In the genomic region with DNA sequence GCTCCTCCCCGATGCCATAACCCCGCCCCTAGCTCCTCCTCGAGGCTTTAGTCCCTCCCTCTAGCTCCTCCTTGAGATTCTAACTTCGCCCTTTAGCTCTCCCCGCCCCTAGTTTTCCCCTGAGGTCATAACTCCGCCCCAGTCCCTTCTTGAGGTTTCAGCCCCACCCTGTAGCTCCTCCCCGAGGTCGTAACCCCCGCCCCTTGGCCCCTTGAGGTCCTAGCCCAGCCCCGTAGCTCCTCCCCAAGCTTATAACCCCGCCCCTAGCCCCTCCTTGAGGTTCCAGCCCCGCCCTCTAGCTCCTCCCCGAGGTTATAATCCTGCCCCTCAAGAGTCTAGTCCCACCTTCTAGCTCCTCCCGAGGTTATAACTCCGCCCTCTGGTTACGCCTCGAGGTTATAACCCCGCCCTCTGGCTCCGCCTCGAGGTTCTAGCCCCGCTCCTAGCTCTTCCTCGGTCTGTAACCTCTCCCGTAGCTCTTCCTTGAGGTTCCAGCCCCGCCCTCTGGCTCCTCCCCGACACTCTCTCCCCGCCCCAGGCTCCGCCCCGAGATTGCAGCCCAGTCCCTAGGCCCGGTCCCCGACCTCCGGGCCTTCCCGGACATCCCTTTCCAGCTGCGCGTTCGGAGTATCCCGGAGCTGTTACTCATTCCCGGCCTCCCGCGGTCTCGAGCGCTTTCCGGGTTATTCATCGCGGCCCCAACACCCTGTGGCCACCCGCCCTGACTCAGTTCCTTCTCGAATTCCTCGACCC, we compare ENCODE assay signal across 8 cellular contexts. TPM values are rescaled to one million over a fixed set of nuclear protein-coding genes. Genes with fewer than 3 reads are reported as not detected.
DNase-seq lines count a peak whose midpoint lies in the region; ATAC-seq and TF ChIP-seq lines count a peak whose summit lies in the region.

No MANE protein-coding gene starts in this region.

- H3K27ac ChIP-seq in OCI-LY1 (ENCODE audit: low read depth, low read length, poor library complexity, severe bottlenecking): no peak overlapping the region
- peak overlapping the region; percentile 96 for H3K27ac ChIP-seq in epithelial cell of prostate

- peaks cover 8% of the 10 kb centered on the region for H3K27me3 Mint-ChIP-seq in Caco-2 (ENCODE audit: insufficient read depth, unreplicated experiment)

- H3K27me3 ChIP-seq in Caco-2 (replicated peaks; ENCODE audit: control insufficient read depth, insufficient read depth, low read length): no peaks in the 10 kb centered on the region
- H3K27me3 ChIP-seq in OCI-LY1 (ENCODE audit: insufficient read depth, low read length): no peaks in the 10 kb centered on the region

- peaks cover 7% of the 10 kb centered on the region for H3K4me1 Mint-ChIP-seq in Caco-2 (ENCODE audit: low read depth, unreplicated experiment)

- no peaks in the 10 kb centered on the region for H3K36me3 ChIP-seq in Caco-2 (ENCODE audit: control insufficient read depth, insufficient read depth, low read length)
- no peaks in the 10 kb centered on the region for H3K36me3 ChIP-seq in OCI-LY1 (ENCODE audit: insufficient read depth, low read length)
- H3K36me3 ChIP-seq in mucosa of descending colon (ENCODE audit: low read depth): no peaks in the 10 kb centered on the region

- no peaks in the 10 kb centered on the region for H4K20me1 ChIP-seq in OCI-LY1 (ENCODE audit: insufficient read depth, low read length)

- TF ChIP-seq CTCF in Caco-2 (IDR thresholded peaks at IDR 0.05; ENCODE audit: insufficient read depth in 1 of 2, low read depth in 1 of 2, low read length in 1 of 2, severe bottlenecking in 1 of 2, unreplicated experiment in 1 of 2) (no peak), OCI-LY1 (IDR thresholded peaks at IDR 0.05; ENCODE audit: low read length) (no peak), mucosa of descending colon (IDR thresholded peaks at IDR 0.05) (no peak)

- peaks cover 9% of the 10 kb centered on the region for H3K9me3 Mint-ChIP-seq in Caco-2 (ENCODE audit: unreplicated experiment)

- POLR2A ChIA-PET in Caco-2 (lab: Charles Lee): interaction anchor here (0.5 to 1.7 kb wide), 14 partner anchors 10 to 1120 kb away, joined by 3 to 12 read pairs (median 4); partner anchors contain the start of genes IRGQ, PINLYP, SMG9 and XRCC1

- H3K36me3 Mint-ChIP-seq in Caco-2 (ENCODE audit: insufficient read depth, unreplicated experiment): peaks cover 17% of the 10 kb centered on the region

- DNase-seq in Caco-2: peak; percentile 96 to 98
- peak; percentile 87 to 100 (median 100) for DNase-seq in HUDEP-2 (lab: John Stamatoyannopoulos, UW; ENCODE audit: unreplicated experiment in 76 of 76)
- DNase-seq in activated T-cell treated with anti-CD3 and anti-CD28 coated beads for 48 hours (ENCODE audit: low read depth): peak; percentile 92
- peak; percentile 96 for DNase-seq in epithelial cell of prostate (ENCODE audit: low read depth, low spot score)
- DNase-seq in mucosa of descending colon: peak; percentile 99 to 100 (median 99)
- peak; percentile 80 to 87 for DNase-seq in stimulated activated CD8-positive, alpha-beta memory T cell treated with anti-CD3 and anti-CD28 coated beads, Interleukin-4, amount 100 ng/mL, for 1 hour (ENCODE audit: low read depth in 2 of 2, low spot score in 1 of 2)

- no peaks in the 10 kb centered on the region for H3F3A ChIP-seq in OCI-LY1 (ENCODE audit: insufficient read depth, low read length)

- H3K27ac Mint-ChIP-seq in Caco-2 (ENCODE audit: unreplicated experiment): peak overlapping the region; percentile 50

- peak; percentile 85 for ATAC-seq in GM21390 (IDR thresholded peaks at IDR 0.05; ENCODE audit: unreplicated experiment)
- ATAC-seq in mucosa of descending colon: peak; percentile 86

- no peaks in the 10 kb centered on the region for H3K79me2 ChIP-seq in OCI-LY1 (ENCODE audit: insufficient read depth, low read length)

- no peaks in the 10 kb centered on the region for H3K9me2 ChIP-seq in OCI-LY1 (ENCODE audit: low read depth, low read length)

- peak overlapping the region; percentile 38; the same call in 1 of the 2 replicates for H2AFZ ChIP-seq in OCI-LY1 (ENCODE audit: low read length)

- H3K4me1 ChIP-seq in Caco-2: peaks cover 19% of the 10 kb centered on the region
- peaks cover 8% of the 10 kb centered on the region for H3K4me1 ChIP-seq in OCI-LY1 (ENCODE audit: insufficient read depth, low read length, severe bottlenecking)
- peaks cover 4% of the 10 kb centered on the region for H3K4me1 ChIP-seq in mucosa of descending colon (ENCODE audit: low read depth)

- no peaks in the 10 kb centered on the region for H3K9me3 ChIP-seq in Caco-2
- no peaks in the 10 kb centered on the region for H3K9me3 ChIP-seq in OCI-LY1 (ENCODE audit: low read length)
- H3K9me3 ChIP-seq in mucosa of descending colon: no peaks in the 10 kb centered on the region

- H3K4me3 Mint-ChIP-seq in Caco-2 (ENCODE audit: unreplicated experiment): peak overlapping the region; percentile 81

- intact Hi-C loops in Caco-2 (cut with micrococcal nuclease; ENCODE audit: unreplicated experiment): loop anchor here (1.0 to 10.0 kb wide), 3 partner anchors 49 to 116 kb away; partner anchors contain the start of genes KCNN4 and ZNF428
- intact Hi-C loops in mucosa of descending colon (cut with DNase I, micrococcal nuclease): no loop called here

- CTCF ChIA-PET in Caco-2 (lab: Charles Lee): interaction anchor here (0.6 to 2.0 kb wide), 15 partner anchors 9 to 831 kb away, joined by 3 to 15 read pairs (median 4); partner anchors contain the start of genes IRGQ, SMG9, ZNF180 and ZNF576

- no TSS peak for BruUV-seq in Caco-2 (replicated peaks; lab: Mats Ljungman, UMichigan)

- H3K4me3 ChIP-seq in Caco-2 (ENCODE audit: low read depth, low read length): peak overlapping the region; percentile 33
- H3K4me3 ChIP-seq in OCI-LY1 (ENCODE audit: low read depth, low read length, poor library complexity, severe bottlenecking): peak overlapping the region; percentile 57
- peak overlapping the region; percentile 28 for H3K4me3 ChIP-seq in mucosa of descending colon

- peak overlapping the region; percentile 43; the same call in 1 of the 2 replicates for H3K9ac ChIP-seq in OCI-LY1 (ENCODE audit: low read length)

- H3K4me2 ChIP-seq in OCI-LY1 (ENCODE audit: low read length): peak overlapping the region; percentile 83

RNA-seq across cellular contexts. Expression of gene PLAUR, which starts 1.4 kb away (rescaled TPM):
- total RNA-seq in Caco-2 (2022) (2.2 and 3.1 TPM in 2 replicates), mucosa of descending colon (100 to 1,000 TPM in 1 of 3 donors, 10 to 100 TPM in 2; 62.0 to 100 (median 75.1) TPM)

RNA-seq across cellular contexts. Expression of gene CADM4, which starts 28.9 kb away (rescaled TPM):
- total RNA-seq in Caco-2 (2022): 10.4 and 13.2 TPM in 2 replicates
- total RNA-seq in mucosa of descending colon: 10 to 100 TPM in 1 of 3 donors, 1 to 10 TPM in 2; 1.2 to 26.2 (median 3.4) TPM

RNA-seq across cellular contexts. Expression of gene IRGC, which starts 47.3 kb away (rescaled TPM):
- not detected in 2 replicates for total RNA-seq in Caco-2 (2022)
- total RNA-seq in mucosa of descending colon: not detected

RNA-seq across cellular contexts. Expression of gene ZNF428, which starts 49.2 kb away (rescaled TPM):
- total RNA-seq in Caco-2 (2022) (38.9 and 39.5 TPM in 2 replicates), mucosa of descending colon (10 to 100 TPM; 13.6 to 40.2 (median 19.4) TPM)

RNA-seq across cellular contexts. Expression of gene SRRM5, which starts 56.7 kb away (rescaled TPM):
- 0.81 and 1.0 TPM in 2 replicates for total RNA-seq in Caco-2 (2022)
- total RNA-seq in mucosa of descending colon: under 1 TPM; 0.14 to 0.63 (median 0.41) TPM

Comparison
In these comparisons a context has a peak if more than half of its experiments do, and no peak if none do; other contexts are left out.
1. RNA of gene PLAUR, which starts 1.4 kb away (total RNA-seq): 62.0 to 100 TPM in mucosa of descending colon; 2.2 to 3.1 TPM in Caco-2; every median in the first group is over 10 times any median in the second.
2. Peak in every context shown above with its lines, with median percentiles within 50 percentile points of each other: DNase-seq and H3K4me3 ChIP-seq.